24 cellular contexts compared by ENCODE assay signal in genomic region chr10:126730856-126731612, GRCh38.
"Had no signal": no experiment of that assay in that cellular context is flagged by ENCODE, and none has a peak within 500 bp of the region (broad histone marks: within the 10 kb centered on the region; RNA-seq: fewer than 3 reads in every experiment).

No MANE protein-coding gene starts in this region.

- H3K27me3 ChIP-seq: left lung, neural progenitor cell, stomach, thyroid gland, vagina had no signal

- H3K4me3 ChIP-seq: coronary artery, left lung, lower lobe of right lung, mucosa of descending colon, neural progenitor cell, smooth muscle cell, stomach, thyroid gland, vagina had no signal

- H3K36me3 ChIP-seq: left lung, lower lobe of right lung, neural progenitor cell, stomach, thyroid gland, vagina had no signal

- H3K27ac ChIP-seq: coronary artery, left lung, lower lobe of right lung, neural progenitor cell, parathyroid adenoma, stomach, thyroid gland, vagina had no signal

- H3K4me1 ChIP-seq: left lung, lower lobe of right lung, parathyroid adenoma, stomach had no signal

- ATAC-seq: left lung, lower lobe of right lung, mucosa of descending colon, sciatic nerve had no signal

- H3K79me2 ChIP-seq: parathyroid adenoma had no signal

- H2AFZ ChIP-seq: neural progenitor cell, parathyroid adenoma had no signal

- H3K9ac ChIP-seq: neural progenitor cell, parathyroid adenoma had no signal

- H3K4me2 ChIP-seq: neural progenitor cell, smooth muscle cell had no signal

- H3K9me3 ChIP-seq: lower lobe of right lung, mucosa of descending colon, thyroid gland, vagina had no signal

- DNase-seq: dermis blood vessel endothelial cell; effector memory CD4-positive, alpha-beta T cell; foreskin melanocyte; glutamatergic neuron; hypothalamus; kidney; left lung; lower lobe of right lung; mucosa of descending colon; naive B cell; stimulated activated CD4-positive, alpha-beta T cell treated with anti-CD3 and anti-CD28 coated beads, Interleukin-12 subunit alpha, Interleukin-12 subunit beta, amount 100 ng/mL, for 4 hours; stimulated activated CD4-positive, alpha-beta T cell treated with anti-CD3 and anti-CD28 coated beads, Interleukin-1b, Interleukin-23, amount 100 ng/mL, for 48 hours; stimulated activated CD4-positive, alpha-beta T cell treated with anti-CD3 and anti-CD28 coated beads, Interleukin-4, amount 100 ng/mL, for 1 hour; stimulated activated CD8-positive, alpha-beta memory T cell treated with anti-CD3 and anti-CD28 coated beads, Interleukin-4, amount 100 ng/mL, for 48 hours; stimulated activated naive CD4-positive, alpha-beta T cell treated with Interleukin-2 at 50 U/mL for 16 hours; stomach; thyroid gland; trophoblast cell had no signal
